13 cellular contexts compared by ENCODE assay signal in the genomic region with DNA sequence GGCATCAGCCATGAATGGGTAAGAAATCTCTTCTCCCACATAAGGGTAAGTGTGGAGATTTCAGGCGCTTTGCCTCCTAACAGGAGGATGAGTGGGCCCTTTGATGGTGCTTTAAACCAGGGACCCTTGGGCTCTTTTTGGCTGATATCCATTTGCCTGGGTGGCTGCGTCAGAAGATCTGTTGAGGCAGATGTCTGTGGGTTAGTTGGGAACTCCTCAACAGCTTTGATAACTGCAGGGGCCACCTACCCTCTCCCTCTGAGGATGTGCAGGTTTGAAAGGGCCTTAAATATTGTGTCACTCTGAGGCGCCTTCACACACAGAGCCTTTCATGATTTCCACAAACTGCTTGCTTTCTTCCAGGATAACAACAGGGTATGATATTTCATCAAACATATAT.
DNase-seq lines count a peak whose midpoint lies in the region; ATAC-seq and TF ChIP-seq lines count a peak whose summit lies in the region.
"Had no signal": no experiment of that assay in that cellular context is flagged by ENCODE, and none has a peak within 500 bp of the region (broad histone marks: within the 10 kb centered on the region; RNA-seq: fewer than 3 reads in every experiment).

No MANE protein-coding gene starts in this region.

- peak overlapping the region; percentile 92 for H3K27ac Mint-ChIP-seq in chondrocyte (ENCODE audit: unreplicated experiment)
- H3K27ac Mint-ChIP-seq: activated CD8-positive, alpha-beta memory T cell treated with anti-CD3 and anti-CD28 coated beads, Interleukin-2, amount 10 ng/mL, durations not matched to agents 7 days and 5 days had no signal

- H3K9me3 Mint-ChIP-seq in chondrocyte (ENCODE audit: low read depth) = no peaks in the 10 kb centered on the region

- ATAC-seq in HG03520 (IDR thresholded peaks at IDR 0.05; ENCODE audit: unreplicated experiment) = no peak
- ATAC-seq: activated CD8-positive, alpha-beta memory T cell treated with anti-CD3 and anti-CD28 coated beads, Interleukin-2, amount 10 ng/mL, durations not matched to agents 7 days and 5 days; left lobe of liver had no signal

- no peaks in the 10 kb centered on the region for H3K9me3 ChIP-seq in HUES6 (ENCODE audit: control insufficient read depth, insufficient read depth, low read depth, low read length)

- H3K36me3 Mint-ChIP-seq in chondrocyte (ENCODE audit: low read depth) = peaks cover under 1% of the 10 kb centered on the region
- H3K36me3 Mint-ChIP-seq: activated CD8-positive, alpha-beta memory T cell treated with anti-CD3 and anti-CD28 coated beads, Interleukin-2, amount 10 ng/mL, durations not matched to agents 7 days and 5 days had no signal

- H3K4me1 ChIP-seq in HUES6 (ENCODE audit: control insufficient read depth, insufficient read depth, low read length) = peaks cover 55% of the 10 kb centered on the region

- H3K27ac ChIP-seq in 22Rv1 (peak overlapping the region; percentile 40), HUES6 (ENCODE audit: low read depth, low read length) (peak overlapping the region; percentile 48; the same call in 1 of the 2 replicates)
- H3K27ac ChIP-seq: WERI-Rb-1 had no signal

- no peak overlapping the region for H3K9ac ChIP-seq in HUES6 (ENCODE audit: low read length)

- DNase-seq in chondrocyte (ENCODE audit: low spot score) = no peak
- DNase-seq in myocyte (ENCODE audit: low read depth) = peak; percentile 24
- no peak for DNase-seq in AG08396 (ENCODE audit: low spot score)
- no peak for DNase-seq in posterior cingulate gyrus
- DNase-seq in NCI-H510A treated with DMSO at 0.1 percent for 48 hours (lab: John Stamatoyannopoulos, UW) = no peak
- DNase-seq: activated CD8-positive, alpha-beta memory T cell treated with anti-CD3 and anti-CD28 coated beads, Interleukin-2, amount 10 ng/mL, durations not matched to agents 7 days and 5 days; activated naive CD4-positive, alpha-beta T cell treated with anti-CD3 and anti-CD28 coated beads, Interleukin-2, amount 50 U/mL, for 16 hours; MM.1S had no signal

- H3K27me3 ChIP-seq in HUES6 (ENCODE audit: control insufficient read depth, insufficient read depth, low read length) = no peaks in the 10 kb centered on the region

- peaks cover 73% of the 10 kb centered on the region for H3K4me1 Mint-ChIP-seq in chondrocyte (ENCODE audit: low read depth)
- H3K4me1 Mint-ChIP-seq: activated CD8-positive, alpha-beta memory T cell treated with anti-CD3 and anti-CD28 coated beads, Interleukin-2, amount 10 ng/mL, durations not matched to agents 7 days and 5 days had no signal

- H3K36me3 ChIP-seq in HUES6 (ENCODE audit: control insufficient read depth, insufficient read depth, low read length) = peaks cover 4% of the 10 kb centered on the region; the same call in 1 of the 2 replicates

- intact Hi-C loops in posterior cingulate gyrus (cut with DNase I) = no loop called here

- no peak for TF ChIP-seq CTCF in 22Rv1 (IDR thresholded peaks at IDR 0.05)
- no peak for TF ChIP-seq CTCF in chondrocyte (IDR thresholded peaks at IDR 0.05)

- H3K4me3 Mint-ChIP-seq in chondrocyte (ENCODE audit: unreplicated experiment) = no peak overlapping the region
- H3K4me3 Mint-ChIP-seq: activated CD8-positive, alpha-beta memory T cell treated with anti-CD3 and anti-CD28 coated beads, Interleukin-2, amount 10 ng/mL, durations not matched to agents 7 days and 5 days had no signal

- no peak overlapping the region for H3K4me3 ChIP-seq in HUES6 (ENCODE audit: low read depth, low read length)

- no peaks in the 10 kb centered on the region for H3K27me3 Mint-ChIP-seq in chondrocyte (ENCODE audit: low read depth)
